Comparison of ENCODE assay signal across 9 cellular contexts in genomic region chr1:204461331-204462228, GRCh38. TPM values are rescaled to one million over a fixed set of nuclear protein-coding genes. Genes with fewer than 3 reads are reported as not detected.
A peak's percentile ranks its signal among the peaks of the same experiment; 100 is the strongest.
DNase-seq lines count a peak whose midpoint lies in the region; ATAC-seq and TF ChIP-seq lines count a peak whose summit lies in the region.
"Had no signal": no experiment of that assay in that cellular context is flagged by ENCODE, and none has a peak within 500 bp of the region (broad histone marks: within the 10 kb centered on the region; RNA-seq: fewer than 3 reads in every experiment).

No MANE protein-coding gene starts in this region.

- H3K4me1 Mint-ChIP-seq in activated naive CD8-positive, alpha-beta T cell treated with anti-CD3 and anti-CD28 coated beads, Interleukin-2, amount 10 ng/mL, durations not matched to agents 7 days and 5 days: peaks cover 47% of the 10 kb centered on the region
- peaks cover 30 to 77% (median 63%) of the 10 kb centered on the region in 4 donors for H3K4me1 Mint-ChIP-seq in naive thymus-derived CD8-positive, alpha-beta T cell

- peak overlapping the region; percentile 86 for H3K27ac ChIP-seq in KOPT-K1 (ENCODE audit: low read depth, low read length, poor library complexity, severe bottlenecking)

- H3K36me3 Mint-ChIP-seq in activated naive CD8-positive, alpha-beta T cell treated with anti-CD3 and anti-CD28 coated beads, Interleukin-2, amount 10 ng/mL, durations not matched to agents 7 days and 5 days: peaks cover 32% of the 10 kb centered on the region
- peaks cover 0 to 44% (median 27%) of the 10 kb centered on the region in 3 donors for H3K36me3 Mint-ChIP-seq in naive thymus-derived CD8-positive, alpha-beta T cell

- no peaks in the 10 kb centered on the region for H3K9me3 ChIP-seq in KOPT-K1 (ENCODE audit: insufficient read depth, low read length, poor library complexity, severe bottlenecking)

- H3K27me3 Mint-ChIP-seq in activated naive CD8-positive, alpha-beta T cell treated with anti-CD3 and anti-CD28 coated beads, Interleukin-2, amount 10 ng/mL, durations not matched to agents 7 days and 5 days: no peaks in the 10 kb centered on the region
- no peaks in the 10 kb centered on the region for H3K27me3 Mint-ChIP-seq in naive thymus-derived CD8-positive, alpha-beta T cell

- peak overlapping the region; percentile 67 for H3K4me3 Mint-ChIP-seq in activated naive CD8-positive, alpha-beta T cell treated with anti-CD3 and anti-CD28 coated beads, Interleukin-2, amount 10 ng/mL, durations not matched to agents 7 days and 5 days
- H3K4me3 Mint-ChIP-seq in naive thymus-derived CD8-positive, alpha-beta T cell: peak overlapping the region; percentile 33 to 79 (median 66)

- DNase-seq in GM10248 (ENCODE audit: extremely low spot score) (peak; percentile 40), DMS53 treated with DMSO at 0.1 percent for 48 hours (lab: John Stamatoyannopoulos, UW; ENCODE audit: unreplicated experiment) (no peak)
- DNase-seq in activated naive CD8-positive, alpha-beta T cell treated with anti-CD3 and anti-CD28 coated beads, Interleukin-2, amount 10 ng/mL, durations not matched to agents 7 days and 5 days: no peak
- peak in 2 of 10 donors; percentile 16 to 47 for DNase-seq in naive thymus-derived CD8-positive, alpha-beta T cell
- DNase-seq: kidney had no signal

- no peaks in the 10 kb centered on the region for H3K9me3 Mint-ChIP-seq in activated naive CD8-positive, alpha-beta T cell treated with anti-CD3 and anti-CD28 coated beads, Interleukin-2, amount 10 ng/mL, durations not matched to agents 7 days and 5 days
- no peaks in the 10 kb centered on the region for H3K9me3 Mint-ChIP-seq in naive thymus-derived CD8-positive, alpha-beta T cell

- POLR2A ChIA-PET in GM10248 (lab: Yijun Ruan, JAX): no interaction called here
- POLR2A ChIA-PET in activated naive CD8-positive, alpha-beta T cell treated with anti-CD3 and anti-CD28 coated beads, Interleukin-2, amount 10 ng/mL, durations not matched to agents 7 days and 5 days (lab: Charles Lee): no interaction called here
- POLR2A ChIA-PET in naive thymus-derived CD8-positive, alpha-beta T cell (lab: Charles Lee): interaction anchor here (0.6 to 1.2 kb wide), 3 partner anchors 12 to 32 kb away, joined by 4 to 5 read pairs (median 4); no protein-coding TSS in a partner anchor

- TF ChIP-seq CTCF in GM10248 (IDR thresholded peaks at IDR 0.05; ENCODE audit: control extremely low read depth, extremely low read depth, low read depth, missing control alignments): no peak

- peak; percentile 55 for ATAC-seq in activated naive CD8-positive, alpha-beta T cell treated with anti-CD3 and anti-CD28 coated beads, Interleukin-2, amount 10 ng/mL, durations not matched to agents 7 days and 5 days (ENCODE audit: low read depth)
- ATAC-seq in naive thymus-derived CD8-positive, alpha-beta T cell: peak; percentile 66 to 72
- ATAC-seq in GM19035 (IDR thresholded peaks at IDR 0.05; ENCODE audit: unreplicated experiment) (no peak), HG02610 (IDR thresholded peaks at IDR 0.05; ENCODE audit: unreplicated experiment) (no peak), GM19328 (IDR thresholded peaks at IDR 0.05; ENCODE audit: unreplicated experiment) (no peak)

- CTCF ChIA-PET in GM10248 (lab: Yijun Ruan, JAX): interaction anchor here (1.3 to 43.1 kb wide), 3 partner anchors 25 to 346 kb away, joined by 3 to 1775 read pairs (median 635); partner anchors contain the start of gene PIK3C2B

- peaks cover 42% of the 10 kb centered on the region; the same call in 1 of the 2 replicates for H3K36me3 ChIP-seq in KOPT-K1 (ENCODE audit: insufficient read depth, low read length)

- peak overlapping the region; percentile 88 for H3K27ac Mint-ChIP-seq in activated naive CD8-positive, alpha-beta T cell treated with anti-CD3 and anti-CD28 coated beads, Interleukin-2, amount 10 ng/mL, durations not matched to agents 7 days and 5 days
- peak overlapping the region; percentile 63 to 90 (median 85) for H3K27ac Mint-ChIP-seq in naive thymus-derived CD8-positive, alpha-beta T cell

RNA-seq across cellular contexts. Expression of gene PIK3C2B, which starts 33.0 kb away (rescaled TPM):
- 10 to 100 TPM; 37.1 to 41.8 TPM for total RNA-seq in activated naive CD8-positive, alpha-beta T cell treated with anti-CD3 and anti-CD28 coated beads, Interleukin-2, amount 10 ng/mL, durations not matched to agents 7 days and 5 days
- total RNA-seq in naive thymus-derived CD8-positive, alpha-beta T cell: 10 to 100 TPM; 39.5 to 40.1 TPM
- polyA plus RNA-seq in naive thymus-derived CD8-positive, alpha-beta T cell: 1 to 10 TPM; 1.3 to 2.6 (median 1.8) TPM

RNA-seq across cellular contexts. Expression of gene PPP1R15B, which starts 50.0 kb away (rescaled TPM):
- 10 to 100 TPM; 77.5 to 77.8 TPM for total RNA-seq in activated naive CD8-positive, alpha-beta T cell treated with anti-CD3 and anti-CD28 coated beads, Interleukin-2, amount 10 ng/mL, durations not matched to agents 7 days and 5 days
- total RNA-seq in naive thymus-derived CD8-positive, alpha-beta T cell: 10 to 100 TPM; 80.7 to 87.3 TPM
- polyA plus RNA-seq in naive thymus-derived CD8-positive, alpha-beta T cell: 10 to 100 TPM; 14.2 to 20.8 (median 17.7) TPM

RNA-seq across cellular contexts. Expression of gene MDM4, which starts 54.6 kb away (rescaled TPM):
- total RNA-seq in activated naive CD8-positive, alpha-beta T cell treated with anti-CD3 and anti-CD28 coated beads, Interleukin-2, amount 10 ng/mL, durations not matched to agents 7 days and 5 days: 100 to 1,000 TPM; 118 to 143 TPM
- 100 to 1,000 TPM; 243 to 272 TPM for total RNA-seq in naive thymus-derived CD8-positive, alpha-beta T cell
- 10 to 100 TPM; 10.0 to 23.1 (median 10.7) TPM for polyA plus RNA-seq in naive thymus-derived CD8-positive, alpha-beta T cell

Comparison
In these comparisons a context has a peak if more than half of its experiments do, and no peak if none do; other contexts are left out.
1. ATAC-seq: peak in activated naive CD8-positive, alpha-beta T cell treated with anti-CD3 and anti-CD28 coated beads, Interleukin-2, amount 10 ng/mL, durations not matched to agents 7 days and 5 days (single experiment) and naive thymus-derived CD8-positive, alpha-beta T cell (2 of 2); none in GM19035 (single experiment), HG02610 (single experiment) and GM19328 (single experiment).